In the genomic region with DNA sequence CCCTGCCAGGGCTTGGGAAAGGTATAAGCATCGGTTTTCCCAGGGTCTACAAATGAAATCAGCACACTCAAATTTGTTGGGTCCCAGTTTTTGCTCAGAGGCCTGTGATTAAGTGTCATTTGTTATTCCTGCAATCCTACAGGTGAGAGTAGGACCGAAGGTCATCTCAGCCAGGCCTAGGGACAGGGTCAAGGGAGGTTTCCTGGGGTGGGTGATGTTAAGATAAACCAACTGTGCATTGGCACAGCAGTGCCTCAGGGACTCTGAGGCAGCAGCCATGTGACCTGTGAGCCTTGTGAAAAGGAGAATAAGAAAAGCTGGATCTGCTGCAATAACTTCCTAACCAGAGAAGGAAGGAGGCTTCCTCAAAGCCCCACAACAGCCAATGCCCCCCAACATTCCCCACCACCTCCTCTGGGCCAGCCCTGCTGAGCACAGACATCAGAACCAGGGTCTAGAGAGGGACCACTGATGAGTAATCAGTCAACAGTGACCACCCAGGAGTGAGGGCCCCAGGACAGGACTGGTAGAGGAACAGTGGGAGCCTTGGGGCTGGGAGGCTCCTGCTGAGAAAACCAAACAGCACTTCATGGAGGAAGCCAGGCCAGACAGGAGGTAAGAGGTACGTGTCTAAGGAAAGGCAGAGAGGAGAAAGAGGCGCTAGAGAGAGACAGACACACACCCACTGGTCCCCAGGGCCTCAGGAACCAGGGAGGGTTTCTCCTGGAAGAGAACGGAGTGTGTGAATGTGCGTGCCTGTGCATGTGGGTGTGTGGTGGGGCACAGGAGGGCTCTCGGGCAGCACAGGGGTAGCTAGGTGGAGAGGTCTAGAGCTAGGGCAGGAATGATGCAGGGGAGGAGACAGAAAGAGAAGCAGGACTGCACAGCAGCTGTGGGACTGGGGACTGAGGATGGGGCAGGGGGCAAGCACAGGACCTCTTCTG, we compare ENCODE assay signal across 8 cellular contexts.
DNase-seq lines count a peak whose midpoint lies in the region; ATAC-seq and TF ChIP-seq lines count a peak whose summit lies in the region.

No MANE protein-coding gene starts in this region.

- ATAC-seq in GM23338 (peak; percentile 29), HG02970 (IDR thresholded peaks at IDR 0.05; ENCODE audit: low FRiP score, unreplicated experiment) (no peak)
- ATAC-seq in naive thymus-derived CD8-positive, alpha-beta T cell = peak; percentile 5 to 13

- intact Hi-C loops in CD4-positive, alpha-beta memory T cell (cut with micrococcal nuclease) = no loop called here

- peaks cover 2% of the 10 kb centered on the region; the same call in 1 of the 2 replicates for H4K20me1 ChIP-seq in GM23338 (replicated peaks; ENCODE audit: insufficient read depth)

- no peaks in the 10 kb centered on the region for H3K27me3 Mint-ChIP-seq in CD4-positive, alpha-beta memory T cell
- H3K27me3 Mint-ChIP-seq in GM23338 (ENCODE audit: insufficient read depth, low read depth, poor library complexity) = peaks cover 17% of the 10 kb centered on the region
- no peaks in the 10 kb centered on the region for H3K27me3 Mint-ChIP-seq in naive thymus-derived CD8-positive, alpha-beta T cell

- H3K27me3 ChIP-seq in CD4-positive, alpha-beta memory T cell (ENCODE audit: insufficient read depth, low read length) = no peaks in the 10 kb centered on the region
- H3K27me3 ChIP-seq in GM23338 (ENCODE audit: insufficient read depth) (no peaks in the 10 kb centered on the region), adipocyte (replicated peaks; ENCODE audit: control insufficient read depth, insufficient read depth, low read length) (no peaks in the 10 kb centered on the region), BE2C (no peaks in the 10 kb centered on the region)

- no peak overlapping the region for H3K4me3 ChIP-seq in CD4-positive, alpha-beta memory T cell (ENCODE audit: low read length in 2 of 2)
- H3K4me3 ChIP-seq in GM23338 (no peak overlapping the region), adipocyte (ENCODE audit: low read length) (no peak overlapping the region), BE2C (ENCODE audit: low read depth, low read length) (no peak overlapping the region)

- H3K4me1 ChIP-seq in CD4-positive, alpha-beta memory T cell (ENCODE audit: insufficient read depth, low read length) = peaks cover 21% of the 10 kb centered on the region
- H3K4me1 ChIP-seq in GM23338 (ENCODE audit: insufficient read depth) (peaks cover 42% of the 10 kb centered on the region), adipocyte (ENCODE audit: control insufficient read depth, insufficient read depth, low read length) (peaks cover 34% of the 10 kb centered on the region), BE2C (peaks cover 16% of the 10 kb centered on the region)

- POLR2A ChIA-PET in CD4-positive, alpha-beta memory T cell (lab: Charles Lee; ENCODE audit: partially characterized antibody) = no interaction called here
- POLR2A ChIA-PET in naive thymus-derived CD8-positive, alpha-beta T cell (lab: Charles Lee) = interaction anchor here (0.8 to 3.8 kb wide), 6 partner anchors 8 to 99 kb away, joined by 3 to 18 read pairs (median 5); no protein-coding TSS in a partner anchor

- H3K9me2 ChIP-seq in GM23338 (ENCODE audit: insufficient read depth) = no peaks in the 10 kb centered on the region

- H3K9me3 Mint-ChIP-seq in CD4-positive, alpha-beta memory T cell = peaks cover 0 to 3% (median 0%) of the 10 kb centered on the region in 8 donors
- H3K9me3 Mint-ChIP-seq in GM23338 = no peaks in the 10 kb centered on the region
- H3K9me3 Mint-ChIP-seq in naive thymus-derived CD8-positive, alpha-beta T cell = no peaks in the 10 kb centered on the region

- DNase-seq in CD4-positive, alpha-beta memory T cell = no peak
- DNase-seq in GM23338 (ENCODE audit: low spot score) (no peak), adipocyte (ENCODE audit: low read depth) (no peak), mesenteric fat pad (ENCODE audit: low spot score) (no peak), BE2C (no peak), hippocampal formation (lab: John Stamatoyannopoulos, UW) (no peak)
- DNase-seq in naive thymus-derived CD8-positive, alpha-beta T cell = no peak

- no peaks in the 10 kb centered on the region for H3K36me3 ChIP-seq in CD4-positive, alpha-beta memory T cell (ENCODE audit: insufficient read depth, low read length)
- H3K36me3 ChIP-seq in GM23338 (ENCODE audit: insufficient read depth) (no peaks in the 10 kb centered on the region), adipocyte (ENCODE audit: control insufficient read depth, insufficient read depth, low read length, severe bottlenecking) (no peaks in the 10 kb centered on the region), BE2C (no peaks in the 10 kb centered on the region)

- H3K9me3 ChIP-seq in CD4-positive, alpha-beta memory T cell (ENCODE audit: control insufficient read depth in 1 of 2, low read length in 2 of 2) = no peaks in the 10 kb centered on the region
- no peaks in the 10 kb centered on the region for H3K9me3 ChIP-seq in adipocyte (ENCODE audit: control insufficient read depth, low read length)
- H3K9me3 ChIP-seq in BE2C = no peaks in the 10 kb centered on the region

- no peak overlapping the region for H2AFZ ChIP-seq in GM23338

- peaks cover 13 to 36% (median 25%) of the 10 kb centered on the region in 4 donors for H3K4me1 Mint-ChIP-seq in CD4-positive, alpha-beta memory T cell
- peaks cover 63% of the 10 kb centered on the region for H3K4me1 Mint-ChIP-seq in GM23338
- H3K4me1 Mint-ChIP-seq in naive thymus-derived CD8-positive, alpha-beta T cell = peaks cover 25 to 54% (median 53%) of the 10 kb centered on the region in 4 donors

- TF ChIP-seq CTCF in GM23338 (conservative IDR thresholded peaks at IDR 0.05; ENCODE audit: low read depth in 2 of 2) = no peak
- no peak for TF ChIP-seq CTCF in BE2C (IDR thresholded peaks at IDR 0.05; ENCODE audit: low read depth, low read length)

- H3F3A ChIP-seq in GM23338 (replicated peaks; ENCODE audit: low read depth) = no peaks in the 10 kb centered on the region

- H3K27ac Mint-ChIP-seq in CD4-positive, alpha-beta memory T cell = peak overlapping the region in 5 of 7 donors; percentile 20 to 85 (median 74)
- peak overlapping the region; percentile 69; the same call in 1 of the 2 replicates for H3K27ac Mint-ChIP-seq in GM23338
- peak overlapping the region; percentile 86 to 95 (median 92) for H3K27ac Mint-ChIP-seq in naive thymus-derived CD8-positive, alpha-beta T cell

- H3K4me3 Mint-ChIP-seq in CD4-positive, alpha-beta memory T cell = peak overlapping the region in 5 of 8 donors; percentile 1 to 68 (median 55)
- no peak overlapping the region; the same call in 1 of the 3 replicates for H3K4me3 Mint-ChIP-seq in GM23338
- H3K4me3 Mint-ChIP-seq in naive thymus-derived CD8-positive, alpha-beta T cell = peak overlapping the region; percentile 67 to 90 (median 80)

- CTCF ChIA-PET in CD4-positive, alpha-beta memory T cell (lab: Charles Lee; ENCODE audit: partially characterized antibody) = interaction anchor here (1.0 to 1.5 kb wide), 3 partner anchors 10 to 81 kb away, joined by 3 to 5 read pairs (median 4); no protein-coding TSS in a partner anchor

- no peak overlapping the region for H3K27ac ChIP-seq in CD4-positive, alpha-beta memory T cell (ENCODE audit: low read depth, low read length)
- peak overlapping the region; percentile 66; the same call in 1 of the 2 replicates for H3K27ac ChIP-seq in GM23338 (ENCODE audit: low read depth)

- peaks cover 4 to 5% of the 10 kb centered on the region in 2 donors for H3K36me3 Mint-ChIP-seq in CD4-positive, alpha-beta memory T cell
- no peaks in the 10 kb centered on the region; the same call in 2 of the 3 replicates for H3K36me3 Mint-ChIP-seq in GM23338 (ENCODE audit: low read depth)
- H3K36me3 Mint-ChIP-seq in naive thymus-derived CD8-positive, alpha-beta T cell = peaks cover 0 to 3% (median 3%) of the 10 kb centered on the region in 3 donors

- H3K9ac ChIP-seq in adipocyte (ENCODE audit: low read length) = peak overlapping the region; percentile 40

- H3K79me2 ChIP-seq in GM23338 (replicated peaks; ENCODE audit: insufficient read depth) = peaks cover 77% of the 10 kb centered on the region

- peak overlapping the region; percentile 66; the same call in 1 of the 2 replicates for H3K4me2 ChIP-seq in GM23338

TF ChIP-seq in GM23338, 12 proteins besides CTCF, POLR2A, EP300 and RAD21:
- TF ChIP-seq EZH2 (IDR thresholded peaks at IDR 0.05; ENCODE audit: low read depth, unreplicated experiment) (no peak), ZNF331 (CRISPR knock-in tag; IDR thresholded peaks at IDR 0.05; ENCODE audit: low read depth) (no peak), EZH2phosphoT487 (IDR thresholded peaks at IDR 0.05; ENCODE audit: unreplicated experiment) (no peak), ZNF114 (CRISPR knock-in tag; IDR thresholded peaks at IDR 0.05) (no peak)
